In the genomic region with DNA sequence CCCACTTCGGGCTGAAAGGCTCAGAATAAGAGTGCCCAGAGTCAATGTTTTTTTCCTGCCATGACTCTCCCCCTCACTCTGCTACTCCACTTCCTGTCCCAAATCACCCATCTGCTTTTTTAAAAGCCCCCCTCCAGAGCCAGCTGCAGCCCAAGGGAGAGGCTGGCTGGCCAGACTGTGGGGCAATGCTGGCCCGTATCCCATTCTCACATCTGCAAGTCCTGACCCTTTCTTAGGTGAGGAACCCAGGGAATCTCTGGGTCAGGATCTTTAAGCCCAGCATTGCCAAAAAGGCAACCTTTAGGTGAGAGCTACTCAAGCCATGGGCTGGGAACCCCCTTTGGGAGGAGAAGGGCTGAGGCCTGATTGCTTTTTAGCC, we compare ENCODE assay signal across 11 cellular contexts. TPM values are rescaled to one million over a fixed set of nuclear protein-coding genes. Genes with fewer than 3 reads are reported as not detected.
DNase-seq lines count a peak whose midpoint lies in the region; ATAC-seq and TF ChIP-seq lines count a peak whose summit lies in the region.
"Had no signal": no experiment of that assay in that cellular context is flagged by ENCODE, and none has a peak within 500 bp of the region (broad histone marks: within the 10 kb centered on the region; RNA-seq: fewer than 3 reads in every experiment).

No MANE protein-coding gene starts in this region.

- no peak for TF ChIP-seq CTCF in ascending aorta (IDR thresholded peaks at IDR 0.05)
- no peak for TF ChIP-seq CTCF in lung (IDR thresholded peaks at IDR 0.05; ENCODE audit: control extremely low read depth, extremely low read depth)
- TF ChIP-seq CTCF in tibial nerve (IDR thresholded peaks at IDR 0.05), result no peak

- no peaks in the 10 kb centered on the region for H3K27me3 Mint-ChIP-seq in activated T-cell treated with anti-CD3 and anti-CD28 coated beads, Interleukin-2, amount 50 U/mL, for 24 hours

- 22 to 55% methylated on average over 2 of the region's 2 CpGs for WGBS in lung, 2 donors
- 23 to 60% methylated on average over 2 of the region's 2 CpGs for WGBS in tibial nerve, 2 donors

- H3K9me3 ChIP-seq in ascending aorta (no peaks in the 10 kb centered on the region), lung (ENCODE audit: control insufficient read depth in 2 of 2, insufficient read depth in 1 of 2, low read length in 1 of 2) (no peaks in the 10 kb centered on the region), tibial nerve (no peaks in the 10 kb centered on the region)
- H3K9me3 ChIP-seq: BE2C, neutrophil had no signal

- no peaks in the 10 kb centered on the region for H3K9me3 Mint-ChIP-seq in activated T-cell treated with anti-CD3 and anti-CD28 coated beads, Interleukin-2, amount 50 U/mL, for 24 hours

- H3K27me3 ChIP-seq in ascending aorta, result no peaks in the 10 kb centered on the region
- no peaks in the 10 kb centered on the region for H3K27me3 ChIP-seq in lung (ENCODE audit: control insufficient read depth, insufficient read depth)
- no peaks in the 10 kb centered on the region for H3K27me3 ChIP-seq in tibial nerve
- H3K27me3 ChIP-seq: neutrophil had no signal

- intact Hi-C loops in ascending aorta (cut with DNase I), result loop anchor here (1.0 to 10.0 kb wide), 2 partner anchors 8 to 1304 kb away; partner anchors contain the start of genes CD63 and RDH5

- no peak for TF ChIP-seq EP300 in tibial nerve (IDR thresholded peaks at IDR 0.05)

- H3K4me1 ChIP-seq in ascending aorta (peaks cover 0 to 40% of the 10 kb centered on the region in 2 donors), lung (ENCODE audit: control insufficient read depth in 2 of 2, insufficient read depth in 2 of 2, low read length in 2 of 2) (peaks cover 14 to 22% of the 10 kb centered on the region in 2 donors), tibial nerve (peaks cover 0 to 86% (median 22%) of the 10 kb centered on the region in 4 donors)
- H3K4me1 ChIP-seq: BE2C had no signal

- peak overlapping the region; percentile 97 for H3K27ac ChIP-seq in ascending aorta
- peak overlapping the region; percentile 94 to 99 for H3K27ac ChIP-seq in lung (ENCODE audit: low read depth in 1 of 2, low read length in 1 of 2)
- H3K27ac ChIP-seq in tibial nerve, result peak overlapping the region; percentile 48 to 95 (median 82)

- peak overlapping the region; percentile 70 to 98 for H3K4me3 ChIP-seq in ascending aorta
- H3K4me3 ChIP-seq in lung, result no peak overlapping the region
- peak overlapping the region in 1 of 4 donors; percentile 89 for H3K4me3 ChIP-seq in tibial nerve

- DNase-seq in activated T-cell treated with anti-CD3 and anti-CD28 coated beads, Interleukin-2, amount 50 U/mL, for 24 hours, result no peak
- DNase-seq in activated T-cell treated with anti-CD3 and anti-CD28 coated beads, Interleukin-2, amount 50 U/mL, for 48 hours, result no peak
- peak in 1 of 2 donors; percentile 84 for DNase-seq in ascending aorta (ENCODE audit: low spot score in 2 of 2)
- no peak for DNase-seq in lung (ENCODE audit: low spot score)
- peak; percentile 37 to 61 for DNase-seq in tibial nerve (ENCODE audit: low spot score in 2 of 2)
- DNase-seq in NCI-H2081 (lab: John Stamatoyannopoulos, UW), result no peak
- DNase-seq in stimulated activated naive CD4-positive, alpha-beta T cell treated with Interleukin-2 at 50 U/mL for 16 hours (lab: John Stamatoyannopoulos, UW), result no peak
- DNase-seq: BE2C, NCI-H2107 had no signal

- no peak for ATAC-seq in lung (ENCODE audit: insufficient read depth, low FRiP score)
- ATAC-seq in GM19395 (IDR thresholded peaks at IDR 0.05; ENCODE audit: unreplicated experiment), result no peak

- peaks cover 0 to 18% of the 10 kb centered on the region in 2 donors for H3K36me3 ChIP-seq in ascending aorta
- peaks cover 0 to 3% of the 10 kb centered on the region in 2 donors for H3K36me3 ChIP-seq in lung (ENCODE audit: control insufficient read depth in 2 of 2, insufficient read depth in 2 of 2, low read length in 2 of 2)
- H3K36me3 ChIP-seq in tibial nerve, result no peaks in the 10 kb centered on the region
- H3K36me3 ChIP-seq: BE2C, neutrophil had no signal

- peaks cover 10% of the 10 kb centered on the region for H3K36me3 Mint-ChIP-seq in activated T-cell treated with anti-CD3 and anti-CD28 coated beads, Interleukin-2, amount 50 U/mL, for 24 hours (ENCODE audit: low read depth)

- H3K27ac Mint-ChIP-seq in activated T-cell treated with anti-CD3 and anti-CD28 coated beads, Interleukin-2, amount 50 U/mL, for 24 hours, result peak overlapping the region; percentile 68

- no peak for TF ChIP-seq POLR2A in tibial nerve (IDR thresholded peaks at IDR 0.05)

- peaks cover 44% of the 10 kb centered on the region for H3K4me1 Mint-ChIP-seq in activated T-cell treated with anti-CD3 and anti-CD28 coated beads, Interleukin-2, amount 50 U/mL, for 24 hours (ENCODE audit: low read depth)

- H3K4me3 Mint-ChIP-seq in activated T-cell treated with anti-CD3 and anti-CD28 coated beads, Interleukin-2, amount 50 U/mL, for 24 hours, result no peak overlapping the region

RNA-seq across cellular contexts. Expression of gene ITGA5, which starts 1.7 kb away (rescaled TPM):
- total RNA-seq in ascending aorta, result 973 TPM
- 100 to 1,000 TPM in 1 of 2 donors, 10 to 100 TPM in 1; 71.2 to 131 TPM for total RNA-seq in lung
- polyA plus RNA-seq in lung, result 100 to 1,000 TPM in 1 of 2 donors, 10 to 100 TPM in 1; 39.8 to 134 TPM
- 100 to 1,000 TPM in 3 of 4 donors, 10 to 100 TPM in 1; 73.6 to 145 (median 123) TPM for total RNA-seq in tibial nerve

RNA-seq across cellular contexts. Expression of gene ZNF385A, which starts 36.2 kb away (rescaled TPM):
- total RNA-seq in ascending aorta, result 53.2 TPM
- total RNA-seq in lung, result 10 to 100 TPM in 1 of 2 donors, 1 to 10 TPM in 1; 7.6 to 26.1 TPM
- 10 to 100 TPM; 15.3 to 17.9 TPM for polyA plus RNA-seq in lung
- 10 to 100 TPM in 3 of 4 donors, 1 to 10 TPM in 1; 9.0 to 19.8 (median 13.5) TPM for total RNA-seq in tibial nerve

RNA-seq across cellular contexts. Expression of gene GTSF1, which starts 52.6 kb away (rescaled TPM):
- total RNA-seq in ascending aorta, result not detected
- total RNA-seq in lung, result 1 to 10 TPM in 1 of 2 donors, under 1 TPM in 1; 0.68 to 1.2 TPM
- polyA plus RNA-seq in lung, result 1 to 10 TPM in 1 of 2 donors, under 1 TPM in 1; 0.69 to 2.1 TPM
- total RNA-seq in tibial nerve, result 1 to 10 TPM in 1 of 4 donors, under 1 TPM in 1, not detected in 2; 0.63 to 1.5 TPM

RNA-seq across cellular contexts. Expression of gene GPR84, which starts 56.5 kb away (rescaled TPM):
- not detected for total RNA-seq in ascending aorta
- 1 to 10 TPM; 1.5 to 2.6 TPM for total RNA-seq in lung
- polyA plus RNA-seq in lung, result 10 to 100 TPM in 1 of 2 donors, under 1 TPM in 1; 0.73 to 76.1 TPM
- under 1 TPM in 1 of 4 donors, not detected in 3; 0.42 TPM for total RNA-seq in tibial nerve

Comparison
In these comparisons a context has a peak if more than half of its experiments do, and no peak if none do; other contexts are left out.
1. DNase-seq: peak in tibial nerve (2 of 2); none in activated T-cell treated with anti-CD3 and anti-CD28 coated beads, Interleukin-2, amount 50 U/mL, for 24 hours (single experiment), activated T-cell treated with anti-CD3 and anti-CD28 coated beads, Interleukin-2, amount 50 U/mL, for 48 hours (0 of 2), lung (single experiment), NCI-H2081 (0 of 2) and stimulated activated naive CD4-positive, alpha-beta T cell treated with Interleukin-2 at 50 U/mL for 16 hours (single experiment).
2. Peak in every context shown above with its lines, with median percentiles within 50 percentile points of each other: H3K27ac ChIP-seq.